ENCODE assay signal across 19 cellular contexts in genomic region chr7:157002819-157003421, GRCh38. TPM values are rescaled to one million over a fixed set of nuclear protein-coding genes. Genes with fewer than 3 reads are reported as not detected.
DNase-seq lines count a peak whose midpoint lies in the region; ATAC-seq, FAIRE-seq and TF ChIP-seq lines count a peak whose summit lies in the region.
"Had no signal": no experiment of that assay in that cellular context is flagged by ENCODE, and none has a peak within 500 bp of the region (broad histone marks: within the 10 kb centered on the region; RNA-seq: fewer than 3 reads in every experiment).

No MANE protein-coding gene starts in this region.

- H3K36me3 Mint-ChIP-seq in activated T-cell treated with anti-CD3 and anti-CD28 coated beads, Interleukin-2, amount 50 U/mL, for 72 hours (ENCODE audit: insufficient read depth in 2 of 2), result peaks cover 3 to 7% of the 10 kb centered on the region in 2 donors

- in situ Hi-C loops in GM13977 (cut with MboI; ENCODE audit: low pct_unique_long_range_greater_than_20kb, low sequenced_read_pairs, unreplicated experiment), result loop anchor here (25.0 kb wide), 2 partner anchors 1216 to 1541 kb away; partner anchors contain the start of gene EN2

- H3K4me3 ChIP-seq in iPS-18c (ENCODE audit: insufficient read depth, low read depth, low read length) (peak overlapping the region; percentile 15; the same call in 1 of the 2 replicates), smooth muscle cell (no peak overlapping the region)
- H3K4me3 ChIP-seq: adrenal gland had no signal

- H2AFZ ChIP-seq in smooth muscle cell (ENCODE audit: low read depth), result no peak overlapping the region

- H3K27me3 Mint-ChIP-seq in activated T-cell treated with anti-CD3 and anti-CD28 coated beads, Interleukin-2, amount 50 U/mL, for 72 hours (ENCODE audit: low read depth), result peaks cover 75% of the 10 kb centered on the region

- no peaks in the 10 kb centered on the region for H3K79me2 ChIP-seq in smooth muscle cell (ENCODE audit: low read depth)

- FAIRE-seq in GM12891 (lab: Jason Lieb, UNC), result no peak

- peaks cover 100% of the 10 kb centered on the region for H3K27me3 ChIP-seq in smooth muscle cell (ENCODE audit: low read depth)

- 3% methylated on average over 46 of the region's 47 CpGs for WGBS in smooth muscle cell (ENCODE audit: low lambda C conversion rate)

- DNase-seq in GM20000 (ENCODE audit: low spot score), result peak; percentile 52
- peak; percentile 43 for DNase-seq in NCI-H526 treated with DMSO at 0.1 percent for 48 hours (lab: John Stamatoyannopoulos, UW)
- no peak for DNase-seq in smooth muscle cell (lab: John Stamatoyannopoulos, UW; ENCODE audit: unreplicated experiment)
- no peak for DNase-seq in GM12891 (ENCODE audit: insufficient read length, low spot score)
- DNase-seq in GM13977 (ENCODE audit: low spot score), result no peak
- DNase-seq in activated T-cell treated with anti-CD3 and anti-CD28 coated beads, Interleukin-2, amount 50 U/mL, for 72 hours, result no peak
- DNase-seq: activated effector memory CD4-positive, alpha-beta T cell treated with Interleukin-2 at 50 U/mL for 16 hours; adrenal gland; C1 segment of cervical spinal cord; caudate nucleus; NCI-H146; NCI-H226; occipital lobe; stimulated activated CD4-positive, alpha-beta T cell treated with anti-CD3 and anti-CD28 coated beads, Interleukin-4, amount 100 ng/mL, for 24 hours; T-helper 2 cell had no signal

- H3K9me3 ChIP-seq in iPS-18c (ENCODE audit: control insufficient read depth, insufficient read depth, low read length), result peaks cover 2% of the 10 kb centered on the region
- no peaks in the 10 kb centered on the region for H3K9me3 ChIP-seq in smooth muscle cell (replicated peaks; ENCODE audit: low read depth)
- H3K9me3 ChIP-seq: adrenal gland, suprapubic skin had no signal

- no peaks in the 10 kb centered on the region for H3K9me3 Mint-ChIP-seq in activated T-cell treated with anti-CD3 and anti-CD28 coated beads, Interleukin-2, amount 50 U/mL, for 72 hours

- no peaks in the 10 kb centered on the region for H3F3A ChIP-seq in smooth muscle cell (ENCODE audit: low read depth)

- H3K9ac ChIP-seq in smooth muscle cell (ENCODE audit: low read depth), result no peak overlapping the region

- H3K27ac Mint-ChIP-seq in activated T-cell treated with anti-CD3 and anti-CD28 coated beads, Interleukin-2, amount 50 U/mL, for 72 hours, result no peak overlapping the region

- H3K4me3 Mint-ChIP-seq in activated T-cell treated with anti-CD3 and anti-CD28 coated beads, Interleukin-2, amount 50 U/mL, for 72 hours, result no peak overlapping the region

- peaks cover 26% of the 10 kb centered on the region for H3K4me1 ChIP-seq in smooth muscle cell (ENCODE audit: low read depth)

- no peak overlapping the region for H3K27ac ChIP-seq in smooth muscle cell (ENCODE audit: low read depth)
- H3K27ac ChIP-seq: adrenal gland, suprapubic skin had no signal

- TF ChIP-seq POLR2A in GM12891 (IDR thresholded peaks at IDR 0.05; ENCODE audit: low read depth, low read length), result no peak

- TF ChIP-seq CTCF in GM20000 (IDR thresholded peaks at IDR 0.05; ENCODE audit: extremely low read depth, missing control alignments) (no peak), smooth muscle cell (IDR thresholded peaks at IDR 0.05; ENCODE audit: borderline replicate concordance, insufficient read depth, poor library complexity, severe bottlenecking) (no peak), GM13977 (IDR thresholded peaks at IDR 0.05; ENCODE audit: extremely low read depth, insufficient read depth, missing control alignments) (no peak)

- H3K36me3 ChIP-seq in smooth muscle cell (ENCODE audit: low read depth), result no peaks in the 10 kb centered on the region
- H3K36me3 ChIP-seq: adrenal gland, suprapubic skin had no signal

- H3K4me1 Mint-ChIP-seq in activated T-cell treated with anti-CD3 and anti-CD28 coated beads, Interleukin-2, amount 50 U/mL, for 72 hours (ENCODE audit: low read depth), result peaks cover 44% of the 10 kb centered on the region

- H3K4me2 ChIP-seq in smooth muscle cell, result peak overlapping the region; percentile 36

- H4K20me1 ChIP-seq in smooth muscle cell (ENCODE audit: low read depth), result peaks cover 12% of the 10 kb centered on the region

- ATAC-seq in activated T-cell treated with anti-CD3 and anti-CD28 coated beads, Interleukin-2, amount 50 U/mL, for 72 hours (replicated peaks in 1 of 2), result no peak
- ATAC-seq: HCT116 had no signal

TF ChIP-seq in GM12891, 5 proteins besides CTCF, POLR2A, EP300 and RAD21:
- no peak for TF ChIP-seq SPI1 (IDR thresholded peaks at IDR 0.05; ENCODE audit: low read depth, low read length)
- TF ChIP-seq TAF1 (IDR thresholded peaks at IDR 0.05; ENCODE audit: low read depth, low read length), result no peak
- TF ChIP-seq PAX5 (IDR thresholded peaks at IDR 0.05; ENCODE audit: insufficient read depth, low read length, severe bottlenecking), result no peak
- TF ChIP-seq POU2F2 (IDR thresholded peaks at IDR 0.05; ENCODE audit: low read depth, low read length), result no peak
- no peak for TF ChIP-seq POLR2AphosphoS5 (IDR thresholded peaks at IDR 0.05; ENCODE audit: low read depth, low read length)
TF ChIP-seq in GM12891: peak in this region for 0.

RNA-seq across cellular contexts. Expression of gene MNX1, which starts 7.5 kb away (rescaled TPM):
- not detected in 2 replicates for total RNA-seq in smooth muscle cell
- not detected in 2 replicates for polyA plus RNA-seq in smooth muscle cell
- polyA plus RNA-seq in GM12891 (2012; ENCODE audit: low read depth, missing spikeins), result 0.39 TPM
- total RNA-seq in activated T-cell treated with anti-CD3 and anti-CD28 coated beads, Interleukin-2, amount 50 U/mL, for 72 hours, result under 1 TPM; 0.17 to 0.39 TPM
- total RNA-seq: mononuclear cell, occipital lobe had no signal
- polyA plus RNA-seq: adrenal gland had no signal

RNA-seq across cellular contexts. Expression of gene NOM1, which starts 53.4 kb away (rescaled TPM):
- 7.5 and 11.4 TPM in 2 replicates for total RNA-seq in smooth muscle cell
- 9.5 and 9.7 TPM in 2 replicates for polyA plus RNA-seq in smooth muscle cell
- 12.6 TPM for polyA plus RNA-seq in GM12891 (2012; ENCODE audit: low read depth, missing spikeins)
- 10 to 100 TPM; 30.1 to 37.5 TPM for total RNA-seq in activated T-cell treated with anti-CD3 and anti-CD28 coated beads, Interleukin-2, amount 50 U/mL, for 72 hours

Comparison
In these comparisons a context has a peak if more than half of its experiments do, and no peak if none do; other contexts are left out.
1. DNase-seq: peak in GM20000 (single experiment) and NCI-H526 treated with DMSO at 0.1 percent for 48 hours (single experiment); none in smooth muscle cell (single experiment), GM12891 (single experiment), GM13977 (single experiment) and activated T-cell treated with anti-CD3 and anti-CD28 coated beads, Interleukin-2, amount 50 U/mL, for 72 hours (0 of 2).